In the genomic region with DNA sequence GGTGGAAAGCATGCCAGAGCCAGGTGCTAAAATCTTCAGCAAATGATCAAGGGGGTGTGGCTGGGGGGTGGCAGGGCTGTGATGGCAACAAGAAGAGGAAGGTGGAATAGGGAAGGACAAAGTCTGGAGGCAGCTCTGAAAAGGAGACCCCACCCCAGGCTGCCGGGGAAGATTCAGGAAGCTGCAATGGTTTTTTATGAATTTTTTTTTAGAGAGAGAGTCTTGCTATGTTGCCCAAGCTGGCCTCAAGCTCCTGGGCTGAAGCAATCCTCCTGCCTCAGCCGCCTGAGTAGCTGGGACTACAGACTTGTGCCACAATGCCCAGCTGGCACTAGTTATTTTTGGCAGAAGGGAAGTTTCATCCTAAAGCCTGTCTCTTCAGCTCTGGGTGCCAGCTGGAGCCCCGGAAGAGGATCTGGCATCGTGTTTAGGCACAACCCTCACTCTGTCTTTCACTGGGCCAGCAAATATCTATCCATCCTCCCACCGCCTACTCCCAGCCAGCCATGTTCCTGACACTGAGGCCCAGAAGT, we compare ENCODE assay signal across 21 cellular contexts. TPM values are rescaled to one million over a fixed set of nuclear protein-coding genes. Genes with fewer than 3 reads are reported as not detected.
A peak's percentile ranks its signal among the peaks of the same experiment; 100 is the strongest.
DNase-seq lines count a peak whose midpoint lies in the region; ATAC-seq and TF ChIP-seq lines count a peak whose summit lies in the region.
"Had no signal": no experiment of that assay in that cellular context is flagged by ENCODE, and none has a peak within 500 bp of the region (broad histone marks: within the 10 kb centered on the region; RNA-seq: fewer than 3 reads in every experiment).

No MANE protein-coding gene starts in this region.

- no peaks in the 10 kb centered on the region for H3K36me3 ChIP-seq in left lung
- H3K36me3 ChIP-seq: SJCRH30, vagina had no signal

- H3K27ac ChIP-seq in left lung, result peak overlapping the region in 1 of 2 donors; percentile 8
- H3K27ac ChIP-seq: SJCRH30, vagina had no signal

- H3K9me3 ChIP-seq in left lung, result no peaks in the 10 kb centered on the region
- H3K9me3 ChIP-seq: SJCRH30, vagina had no signal

- intact Hi-C loops in left lung (cut with DNase I), result no loop called here

- H3K4me1 ChIP-seq in left lung, result peaks cover 0 to 31% of the 10 kb centered on the region in 2 donors
- H3K4me1 ChIP-seq: SJCRH30 had no signal

- DNase-seq in SIG-M5 treated with dmso at 0.1 percent for 504 hours (lab: John Stamatoyannopoulos, UW; ENCODE audit: unreplicated experiment) (peak; percentile 16), SIG-M5 (lab: John Stamatoyannopoulos, UW) (no peak), anterior cingulate cortex (lab: John Stamatoyannopoulos, UW) (peak in 37 of 58 donors; percentile 15 to 81 (median 47)), left lung (no peak), iPS-NIHi11 (ENCODE audit: low spot score) (no peak), NCI-H128 (lab: John Stamatoyannopoulos, UW; ENCODE audit: unreplicated experiment) (no peak), omental fat pad (ENCODE audit: low spot score) (no peak)
- DNase-seq in stimulated activated effector memory CD8-positive, alpha-beta T cell treated with anti-CD3 and anti-CD28 coated beads, Interleukin-12 subunit alpha, Interleukin-12 subunit beta, amount 100 ng/mL, for 72 hours (ENCODE audit: low spot score in 2 of 2), result no peak
- DNase-seq: activated CD8-positive, alpha-beta memory T cell treated with anti-CD3 and anti-CD28 coated beads, Interleukin-2, amount 50 U/mL, for 4 hours; activated naive CD4-positive, alpha-beta T cell treated with anti-CD3 and anti-CD28 coated beads, Interleukin-2, amount 10 ng/mL, durations not matched to agents 7 days and 5 days; CD4-positive, alpha-beta T cell; dermis blood vessel endothelial cell; DND-41; IMR-90; NCI-H2107; SJCRH30; stimulated activated naive CD8-positive, alpha-beta T cell treated with anti-CD3 and anti-CD28 coated beads, Interleukin-15, amount 100 ng/mL, for 72 hours had no signal

- no peak overlapping the region for H3K4me3 ChIP-seq in left lung
- H3K4me3 ChIP-seq: SJCRH30, vagina had no signal

- ATAC-seq in left lung (peak; percentile 6), omental fat pad (ENCODE audit: low FRiP score) (no peak)
- no peak for ATAC-seq in stimulated activated effector memory CD8-positive, alpha-beta T cell treated with anti-CD3 and anti-CD28 coated beads, Interleukin-12 subunit alpha, Interleukin-12 subunit beta, amount 100 ng/mL, for 72 hours
- ATAC-seq: esophagus mucosa; stimulated activated naive CD8-positive, alpha-beta T cell treated with anti-CD3 and anti-CD28 coated beads, Interleukin-15, amount 100 ng/mL, for 72 hours had no signal

- H3K27ac Mint-ChIP-seq in stimulated activated effector memory CD8-positive, alpha-beta T cell treated with anti-CD3 and anti-CD28 coated beads, Interleukin-12 subunit alpha, Interleukin-12 subunit beta, amount 100 ng/mL, for 72 hours, result peak overlapping the region; percentile 41
- H3K27ac Mint-ChIP-seq: CD4-positive, alpha-beta T cell; progenitor cell of endocrine pancreas had no signal

- no peaks in the 10 kb centered on the region for H3K27me3 ChIP-seq in left lung
- H3K27me3 ChIP-seq: vagina had no signal

- H3K4me3 Mint-ChIP-seq in stimulated activated effector memory CD8-positive, alpha-beta T cell treated with anti-CD3 and anti-CD28 coated beads, Interleukin-12 subunit alpha, Interleukin-12 subunit beta, amount 100 ng/mL, for 72 hours, result no peak overlapping the region
- H3K4me3 Mint-ChIP-seq: activated naive CD4-positive, alpha-beta T cell treated with anti-CD3 and anti-CD28 coated beads, Interleukin-2, amount 10 ng/mL, durations not matched to agents 7 days and 5 days; CD4-positive, alpha-beta T cell; stimulated activated naive CD8-positive, alpha-beta T cell treated with anti-CD3 and anti-CD28 coated beads, Interleukin-15, amount 100 ng/mL, for 72 hours had no signal

- H3K36me3 Mint-ChIP-seq in stimulated activated effector memory CD8-positive, alpha-beta T cell treated with anti-CD3 and anti-CD28 coated beads, Interleukin-12 subunit alpha, Interleukin-12 subunit beta, amount 100 ng/mL, for 72 hours, result no peaks in the 10 kb centered on the region
- H3K36me3 Mint-ChIP-seq: activated naive CD4-positive, alpha-beta T cell treated with anti-CD3 and anti-CD28 coated beads, Interleukin-2, amount 10 ng/mL, durations not matched to agents 7 days and 5 days had no signal

- no peaks in the 10 kb centered on the region for H3K9me3 Mint-ChIP-seq in stimulated activated effector memory CD8-positive, alpha-beta T cell treated with anti-CD3 and anti-CD28 coated beads, Interleukin-12 subunit alpha, Interleukin-12 subunit beta, amount 100 ng/mL, for 72 hours
- H3K9me3 Mint-ChIP-seq: activated naive CD4-positive, alpha-beta T cell treated with anti-CD3 and anti-CD28 coated beads, Interleukin-2, amount 10 ng/mL, durations not matched to agents 7 days and 5 days; CD4-positive, alpha-beta T cell; stimulated activated naive CD8-positive, alpha-beta T cell treated with anti-CD3 and anti-CD28 coated beads, Interleukin-15, amount 100 ng/mL, for 72 hours had no signal

- TF ChIP-seq CTCF in left lung (IDR thresholded peaks at IDR 0.05) (no peak), omental fat pad (IDR thresholded peaks at IDR 0.05) (no peak)

- H3K4me1 Mint-ChIP-seq in stimulated activated effector memory CD8-positive, alpha-beta T cell treated with anti-CD3 and anti-CD28 coated beads, Interleukin-12 subunit alpha, Interleukin-12 subunit beta, amount 100 ng/mL, for 72 hours, result peaks cover 13% of the 10 kb centered on the region

RNA-seq across cellular contexts. Expression of a gene that starts 1.4 kb away (rescaled TPM):
- total RNA-seq in left lung (1 to 10 TPM in 1 of 2 donors, under 1 TPM in 1; 0.79 to 1.6 TPM), omental fat pad (1 to 10 TPM in 1 of 4 donors, under 1 TPM in 3; 0.31 to 1.6 (median 0.84) TPM)
- total RNA-seq: dermis blood vessel endothelial cell, IMR-90, kidney epithelial cell had no signal

RNA-seq across cellular contexts. Expression of a gene that starts 24.4 kb away (rescaled TPM):
- 10 to 100 TPM; 31.7 to 38.4 TPM for total RNA-seq in left lung
- total RNA-seq in omental fat pad, result 10 to 100 TPM; 25.1 to 34.3 (median 28.1) TPM

RNA-seq across cellular contexts. Expression of a gene that starts 25.5 kb away (rescaled TPM):
- 10 to 100 TPM; 81.7 to 82.5 TPM for total RNA-seq in left lung
- 10 to 100 TPM; 50.4 to 86.8 (median 70.4) TPM for total RNA-seq in omental fat pad

RNA-seq across cellular contexts. Expression of a gene that starts 28.7 kb away (rescaled TPM):
- total RNA-seq in left lung (10 to 100 TPM in 1 of 2 donors, 1 to 10 TPM in 1; 9.3 to 14.3 TPM), omental fat pad (10 to 100 TPM in 3 of 4 donors, 1 to 10 TPM in 1; 4.4 to 48.1 (median 14.3) TPM)
- total RNA-seq: SJCRH30 had no signal

RNA-seq across cellular contexts. Expression of a gene that starts 34.4 kb away (rescaled TPM):
- 10 to 100 TPM in 1 of 2 donors, 1 to 10 TPM in 1; 8.2 to 31.8 TPM for total RNA-seq in left lung
- total RNA-seq in omental fat pad, result 10 to 100 TPM in 3 of 4 donors, 1 to 10 TPM in 1; 3.8 to 21.0 (median 11.9) TPM

Comparison
In these comparisons a context has a peak if more than half of its experiments do, and no peak if none do; other contexts are left out.
1. DNase-seq: peak in SIG-M5 treated with dmso at 0.1 percent for 504 hours (single experiment) and anterior cingulate cortex (37 of 58); none in SIG-M5 (single experiment), left lung (0 of 2), stimulated activated effector memory CD8-positive, alpha-beta T cell treated with anti-CD3 and anti-CD28 coated beads, Interleukin-12 subunit alpha, Interleukin-12 subunit beta, amount 100 ng/mL, for 72 hours (0 of 2), iPS-NIHi11 (single experiment), NCI-H128 (single experiment) and omental fat pad (single experiment).